ENCODE assay signal across 8 cellular contexts in the genomic region with DNA sequence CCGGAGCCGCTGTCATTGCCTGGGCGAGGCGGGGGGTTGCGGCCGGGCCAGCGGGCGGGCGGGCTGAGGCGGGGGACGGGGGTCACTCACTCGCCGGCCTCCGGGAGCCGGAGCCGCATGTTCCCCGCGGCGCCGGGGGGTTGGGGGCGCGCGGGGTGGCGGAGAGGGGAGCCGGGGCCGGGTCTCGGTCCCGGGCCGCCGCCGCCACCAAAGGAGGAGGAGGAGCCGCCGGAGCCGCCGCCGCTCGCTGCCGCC. TPM values are rescaled to one million over a fixed set of nuclear protein-coding genes. Genes with fewer than 3 reads are reported as not detected.
A peak's percentile ranks its signal among the peaks of the same experiment; 100 is the strongest.
DNase-seq lines count a peak whose midpoint lies in the region; ATAC-seq, FAIRE-seq and TF ChIP-seq lines count a peak whose summit lies in the region.

No MANE protein-coding gene starts in this region.

- H4K20me1 ChIP-seq in keratinocyte (ENCODE audit: control insufficient read depth, extremely low read depth, insufficient read depth, low read length), result peaks cover 14% of the 10 kb centered on the region

- no peak overlapping the region for H3K27ac Mint-ChIP-seq in activated T-helper 2 cell treated with anti-CD3 and anti-CD28 coated beads, Interferon-gamma antibody, Interleukin-2, Interleukin-4, amounts not matched to agents 10 μg/mL and 5 μg/mL and 100 μg/mL, durations not matched to agents 14 hours and 24 hours and 36 hours
- H3K27ac Mint-ChIP-seq in stimulated activated naive CD8-positive, alpha-beta T cell treated with anti-CD3 and anti-CD28 coated beads, Interleukin-15, Interleukin-2, amounts not matched to agents 100 ng/mL and 50 ng/mL, for 24 hours, result no peak overlapping the region

- H3K4me1 ChIP-seq in keratinocyte (ENCODE audit: control insufficient read depth, extremely low read depth, insufficient read depth, low read length), result peaks cover 17% of the 10 kb centered on the region

- no peak for DNase-seq in activated T-helper 2 cell treated with anti-CD3 and anti-CD28 coated beads, Interferon-gamma antibody, Interleukin-2, Interleukin-4, amounts not matched to agents 10 μg/mL and 5 μg/mL and 100 μg/mL, durations not matched to agents 14 hours and 24 hours and 36 hours (ENCODE audit: low spot score)
- DNase-seq in keratinocyte (ENCODE audit: low read depth, low spot score), result no peak
- DNase-seq in posterior cingulate gyrus, result no peak
- DNase-seq in G401 (ENCODE audit: low spot score), result no peak

- H2AFZ ChIP-seq in keratinocyte (ENCODE audit: control insufficient read depth, low read length), result no peak overlapping the region

- peaks cover 56% of the 10 kb centered on the region for H3K36me3 Mint-ChIP-seq in activated T-helper 2 cell treated with anti-CD3 and anti-CD28 coated beads, Interferon-gamma antibody, Interleukin-2, Interleukin-4, amounts not matched to agents 10 μg/mL and 5 μg/mL and 100 μg/mL, durations not matched to agents 14 hours and 24 hours and 36 hours (ENCODE audit: low read depth)
- peaks cover 31% of the 10 kb centered on the region for H3K36me3 Mint-ChIP-seq in stimulated activated naive CD8-positive, alpha-beta T cell treated with anti-CD3 and anti-CD28 coated beads, Interleukin-15, Interleukin-2, amounts not matched to agents 100 ng/mL and 50 ng/mL, for 24 hours (ENCODE audit: low read depth)

- peak; percentile 6 for ATAC-seq in HG03442 (IDR thresholded peaks at IDR 0.05; ENCODE audit: unreplicated experiment)
- ATAC-seq in GM18858 (IDR thresholded peaks at IDR 0.05; ENCODE audit: unreplicated experiment), result no peak
- no peak for ATAC-seq in GM18519 (IDR thresholded peaks at IDR 0.05; ENCODE audit: low FRiP score, unreplicated experiment)

- H3K27me3 Mint-ChIP-seq in activated T-helper 2 cell treated with anti-CD3 and anti-CD28 coated beads, Interferon-gamma antibody, Interleukin-2, Interleukin-4, amounts not matched to agents 10 μg/mL and 5 μg/mL and 100 μg/mL, durations not matched to agents 14 hours and 24 hours and 36 hours (ENCODE audit: low read depth), result no peaks in the 10 kb centered on the region
- H3K27me3 Mint-ChIP-seq in stimulated activated naive CD8-positive, alpha-beta T cell treated with anti-CD3 and anti-CD28 coated beads, Interleukin-15, Interleukin-2, amounts not matched to agents 100 ng/mL and 50 ng/mL, for 24 hours, result no peaks in the 10 kb centered on the region

- H3K4me2 ChIP-seq in keratinocyte (ENCODE audit: control insufficient read depth, extremely low read depth, insufficient read depth, low read depth, low read length), result no peak overlapping the region

- H3K9me3 ChIP-seq in keratinocyte (ENCODE audit: control insufficient read depth, low read depth, low read length), result no peaks in the 10 kb centered on the region

- H3K4me3 Mint-ChIP-seq in activated T-helper 2 cell treated with anti-CD3 and anti-CD28 coated beads, Interferon-gamma antibody, Interleukin-2, Interleukin-4, amounts not matched to agents 10 μg/mL and 5 μg/mL and 100 μg/mL, durations not matched to agents 14 hours and 24 hours and 36 hours (ENCODE audit: low read depth), result peak overlapping the region; percentile 90
- H3K4me3 Mint-ChIP-seq in stimulated activated naive CD8-positive, alpha-beta T cell treated with anti-CD3 and anti-CD28 coated beads, Interleukin-15, Interleukin-2, amounts not matched to agents 100 ng/mL and 50 ng/mL, for 24 hours, result peak overlapping the region; percentile 98

- intact Hi-C loops in activated T-helper 2 cell treated with anti-CD3 and anti-CD28 coated beads, Interferon-gamma antibody, Interleukin-2, Interleukin-4, amounts not matched to agents 10 μg/mL and 5 μg/mL and 100 μg/mL, durations not matched to agents 14 hours and 24 hours and 36 hours (cut with micrococcal nuclease), result loop anchor here (1.0 kb wide), 6 partner anchors 32 to 447 kb away; partner anchors contain the start of genes C19orf44, CALR3, CHERP and HAUS8
- intact Hi-C loops in posterior cingulate gyrus (cut with DNase I), result loop anchor here (1.0 to 5.0 kb wide), 4 partner anchors 32 to 86 kb away; partner anchors contain the start of genes CHERP, SLC35E1 and SMIM7

- H3K9me3 Mint-ChIP-seq in activated T-helper 2 cell treated with anti-CD3 and anti-CD28 coated beads, Interferon-gamma antibody, Interleukin-2, Interleukin-4, amounts not matched to agents 10 μg/mL and 5 μg/mL and 100 μg/mL, durations not matched to agents 14 hours and 24 hours and 36 hours, result no peaks in the 10 kb centered on the region
- no peaks in the 10 kb centered on the region for H3K9me3 Mint-ChIP-seq in stimulated activated naive CD8-positive, alpha-beta T cell treated with anti-CD3 and anti-CD28 coated beads, Interleukin-15, Interleukin-2, amounts not matched to agents 100 ng/mL and 50 ng/mL, for 24 hours

- in situ Hi-C loops in G401 (cut with HindIII; ENCODE audit: low sequenced_read_pairs), result no loop called here

- dilution Hi-C loops in keratinocyte (cut with MboI; ENCODE audit: extremely low pct_ligation_motif_present, low sequenced_read_pairs), result no loop called here

- no peaks in the 10 kb centered on the region for H3K9me1 ChIP-seq in keratinocyte (ENCODE audit: control insufficient read depth, extremely low read depth, insufficient read depth, low read length)

- no peak for TF ChIP-seq CTCF in keratinocyte (optimal IDR thresholded peaks at IDR 0.05 in 1 of 3, IDR thresholded peaks at IDR 0.05 in 1 of 3, conservative IDR thresholded peaks at IDR 0.05 in 1 of 3; ENCODE audit: extremely low read depth in 1 of 3, insufficient read depth in 2 of 3, low read length in 3 of 3)

- peak overlapping the region; percentile 80 to 100 (median 96) for H3K4me3 ChIP-seq in keratinocyte (ENCODE audit: control insufficient read depth in 2 of 3, extremely low read depth in 1 of 3, insufficient read depth in 2 of 3, low read depth in 1 of 3, low read length in 3 of 3)

- H3K9ac ChIP-seq in keratinocyte (ENCODE audit: control insufficient read depth, extremely low read depth, insufficient read depth, low read length), result peak overlapping the region; percentile 97

- H3K36me3 ChIP-seq in keratinocyte (ENCODE audit: control insufficient read depth in 2 of 2, extremely low read depth in 1 of 2, insufficient read depth in 2 of 2, low read length in 2 of 2), result peaks cover 17 to 22% of the 10 kb centered on the region in 2 experiments

- no peaks in the 10 kb centered on the region for H3K27me3 ChIP-seq in keratinocyte (ENCODE audit: control insufficient read depth, extremely low read depth, insufficient read depth, low read length)

- peak overlapping the region; percentile 84 for H3K27ac ChIP-seq in keratinocyte (ENCODE audit: control insufficient read depth, insufficient read depth, low read length)

- H3K4me1 Mint-ChIP-seq in activated T-helper 2 cell treated with anti-CD3 and anti-CD28 coated beads, Interferon-gamma antibody, Interleukin-2, Interleukin-4, amounts not matched to agents 10 μg/mL and 5 μg/mL and 100 μg/mL, durations not matched to agents 14 hours and 24 hours and 36 hours (ENCODE audit: low read depth), result peaks cover 36% of the 10 kb centered on the region
- peaks cover 47% of the 10 kb centered on the region for H3K4me1 Mint-ChIP-seq in stimulated activated naive CD8-positive, alpha-beta T cell treated with anti-CD3 and anti-CD28 coated beads, Interleukin-15, Interleukin-2, amounts not matched to agents 100 ng/mL and 50 ng/mL, for 24 hours (ENCODE audit: low read depth)

- no peak for FAIRE-seq in keratinocyte (lab: Jason Lieb, UNC)

- H3K79me2 ChIP-seq in keratinocyte (ENCODE audit: control insufficient read depth, insufficient read depth, low read length), result peaks cover 49% of the 10 kb centered on the region

RNA-seq across cellular contexts. Expression of gene MED26, which starts 0.1 kb away (rescaled TPM):
- 13.4 and 15.8 TPM in 2 replicates for total RNA-seq in activated T-helper 2 cell treated with anti-CD3 and anti-CD28 coated beads, Interferon-gamma antibody, Interleukin-2, Interleukin-4, amounts not matched to agents 10 μg/mL and 5 μg/mL and 100 μg/mL, durations not matched to agents 14 hours and 24 hours and 36 hours
- polyA plus RNA-seq in keratinocyte, result 4.7 to 5.9 TPM (median 4.9 TPM) in 3 replicates
- 5.0 TPM for polyA plus RNA-seq in keratinocyte (2011; ENCODE audit: low read depth)
- 3.6 and 4.1 TPM in 2 replicates for polyA plus RNA-seq in keratinocyte (2011; cell fraction: cytosol; rRNA removed)
- polyA plus RNA-seq in keratinocyte (2011; cell fraction: nucleus; rRNA removed), result 9.6 and 9.7 TPM in 2 replicates
- polyA plus RNA-seq in keratinocyte (2012; ENCODE audit: low replicate concordance), result 5.3 and 7.2 TPM in 2 replicates
- polyA minus RNA-seq in keratinocyte, result 5.8 to 8.5 TPM (median 6.7 TPM) in 3 replicates
- polyA minus RNA-seq in keratinocyte (2011; cell fraction: cytosol; rRNA and poly(A)+ RNA removed), result 13.0 TPM
- polyA minus RNA-seq in keratinocyte (2011; cell fraction: nucleus; rRNA and poly(A)+ RNA removed), result 9.2 and 10.4 TPM in 2 replicates
- total RNA-seq in G401 (2014; rRNA removed; shearing (Covaris generic)), result 10.7 and 13.6 TPM in 2 replicates

RNA-seq across cellular contexts. Expression of gene SMIM7, which starts 32.1 kb away (rescaled TPM):
- total RNA-seq in activated T-helper 2 cell treated with anti-CD3 and anti-CD28 coated beads, Interferon-gamma antibody, Interleukin-2, Interleukin-4, amounts not matched to agents 10 μg/mL and 5 μg/mL and 100 μg/mL, durations not matched to agents 14 hours and 24 hours and 36 hours, result 60.3 and 60.9 TPM in 2 replicates
- polyA plus RNA-seq in keratinocyte, result 69.2 to 79.1 TPM (median 76.8 TPM) in 3 replicates
- 18.2 TPM for polyA plus RNA-seq in keratinocyte (2011; ENCODE audit: low read depth)
- 63.2 and 87.4 TPM in 2 replicates for polyA plus RNA-seq in keratinocyte (2011; cell fraction: cytosol; rRNA removed)
- polyA plus RNA-seq in keratinocyte (2011; cell fraction: nucleus; rRNA removed), result 55.9 and 56.7 TPM in 2 replicates
- polyA plus RNA-seq in keratinocyte (2012; ENCODE audit: low replicate concordance), result 56.9 and 58.6 TPM in 2 replicates
- 13.4 to 40.7 TPM (median 39.5 TPM) in 3 replicates for polyA minus RNA-seq in keratinocyte
- 32.4 TPM for polyA minus RNA-seq in keratinocyte (2011; cell fraction: cytosol; rRNA and poly(A)+ RNA removed)
- 27.5 and 42.9 TPM in 2 replicates for polyA minus RNA-seq in keratinocyte (2011; cell fraction: nucleus; rRNA and poly(A)+ RNA removed)
- 116 and 118 TPM in 2 replicates for total RNA-seq in G401 (2014; rRNA removed; shearing (Covaris generic))

RNA-seq across cellular contexts. Expression of gene TMEM38A, which starts 33.1 kb away (rescaled TPM):
- total RNA-seq in activated T-helper 2 cell treated with anti-CD3 and anti-CD28 coated beads, Interferon-gamma antibody, Interleukin-2, Interleukin-4, amounts not matched to agents 10 μg/mL and 5 μg/mL and 100 μg/mL, durations not matched to agents 14 hours and 24 hours and 36 hours, result 0.64 and 0.96 TPM in 2 replicates
- 2.5 to 4.6 TPM (median 3.3 TPM) in 3 replicates for polyA plus RNA-seq in keratinocyte
- 0.99 TPM for polyA plus RNA-seq in keratinocyte (2011; ENCODE audit: low read depth)
- 3.6 and 3.8 TPM in 2 replicates for polyA plus RNA-seq in keratinocyte (2011; cell fraction: cytosol; rRNA removed)
- 3.0 and 4.6 TPM in 2 replicates for polyA plus RNA-seq in keratinocyte (2011; cell fraction: nucleus; rRNA removed)
- polyA plus RNA-seq in keratinocyte (2012; ENCODE audit: low replicate concordance), result 2.4 and 2.5 TPM in 2 replicates
- polyA minus RNA-seq in keratinocyte, result 6.8 to 10.7 TPM (median 6.9 TPM) in 3 replicates
- polyA minus RNA-seq in keratinocyte (2011; cell fraction: cytosol; rRNA and poly(A)+ RNA removed), result 6.1 TPM
- polyA minus RNA-seq in keratinocyte (2011; cell fraction: nucleus; rRNA and poly(A)+ RNA removed), result 1.8 and 3.6 TPM in 2 replicates
- total RNA-seq in G401 (2014; rRNA removed; shearing (Covaris generic)), result 0.86 and 0.95 TPM in 2 replicates

RNA-seq across cellular contexts. Expression of gene SLC35E1, which starts 55.6 kb away (rescaled TPM):
- 55.3 and 56.0 TPM in 2 replicates for total RNA-seq in activated T-helper 2 cell treated with anti-CD3 and anti-CD28 coated beads, Interferon-gamma antibody, Interleukin-2, Interleukin-4, amounts not matched to agents 10 μg/mL and 5 μg/mL and 100 μg/mL, durations not matched to agents 14 hours and 24 hours and 36 hours
- 30.3 to 42.0 TPM (median 39.1 TPM) in 3 replicates for polyA plus RNA-seq in keratinocyte
- polyA plus RNA-seq in keratinocyte (2011; ENCODE audit: low read depth), result 17.8 TPM
- 28.7 and 32.6 TPM in 2 replicates for polyA plus RNA-seq in keratinocyte (2011; cell fraction: cytosol; rRNA removed)
- 56.4 and 59.8 TPM in 2 replicates for polyA plus RNA-seq in keratinocyte (2011; cell fraction: nucleus; rRNA removed)
- polyA plus RNA-seq in keratinocyte (2012; ENCODE audit: low replicate concordance), result 38.9 and 39.4 TPM in 2 replicates
- polyA minus RNA-seq in keratinocyte, result 81.4 to 109 TPM (median 105 TPM) in 3 replicates
- polyA minus RNA-seq in keratinocyte (2011; cell fraction: cytosol; rRNA and poly(A)+ RNA removed), result 59.9 TPM
- 50.9 and 66.0 TPM in 2 replicates for polyA minus RNA-seq in keratinocyte (2011; cell fraction: nucleus; rRNA and poly(A)+ RNA removed)
- 25.0 and 25.7 TPM in 2 replicates for total RNA-seq in G401 (2014; rRNA removed; shearing (Covaris generic))
